Comparison of ENCODE assay signal across 21 cellular contexts in the genomic region with DNA sequence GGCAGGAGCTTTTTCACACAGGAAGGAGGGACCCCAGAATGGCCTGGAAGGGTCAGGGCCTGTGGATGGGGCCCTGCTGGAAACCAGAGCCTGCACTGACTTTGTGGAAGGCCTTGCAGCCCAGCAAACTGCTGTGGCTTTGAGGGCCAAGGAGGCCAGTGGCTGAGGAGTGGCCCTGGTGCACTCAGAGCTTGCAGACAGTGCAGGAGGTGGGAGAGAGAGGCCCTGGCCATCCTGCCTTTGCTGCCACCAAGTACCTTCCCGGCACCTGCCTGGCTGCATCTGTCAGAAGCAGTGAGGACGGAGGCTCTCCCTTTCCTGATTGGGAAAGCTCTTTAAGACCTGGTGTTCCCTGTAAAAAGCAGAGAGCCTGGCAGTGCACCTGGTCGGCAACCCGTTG. TPM values are rescaled to one million over a fixed set of nuclear protein-coding genes. Genes with fewer than 3 reads are reported as not detected.
DNase-seq lines count a peak whose midpoint lies in the region; ATAC-seq and TF ChIP-seq lines count a peak whose summit lies in the region.
"Had no signal": no experiment of that assay in that cellular context is flagged by ENCODE, and none has a peak within 500 bp of the region (broad histone marks: within the 10 kb centered on the region; RNA-seq: fewer than 3 reads in every experiment).

No MANE protein-coding gene starts in this region.

- H3K27me3 ChIP-seq in CD8-positive, alpha-beta memory T cell (ENCODE audit: insufficient read depth, low read length, poor library complexity, severe bottlenecking) = no peaks in the 10 kb centered on the region
- H3K27me3 ChIP-seq: dorsolateral prefrontal cortex, suprapubic skin had no signal

- H3K4me1 ChIP-seq in CD8-positive, alpha-beta memory T cell (ENCODE audit: insufficient read depth, low read length) = peaks cover 98% of the 10 kb centered on the region
- no peaks in the 10 kb centered on the region for H3K4me1 ChIP-seq in mucosa of descending colon (ENCODE audit: low read depth)

- H3K9me3 ChIP-seq in CD8-positive, alpha-beta memory T cell (ENCODE audit: low read length) = no peaks in the 10 kb centered on the region
- H3K9me3 ChIP-seq in mucosa of descending colon = no peaks in the 10 kb centered on the region
- H3K9me3 ChIP-seq: suprapubic skin had no signal

- H3K4me3 ChIP-seq in CD8-positive, alpha-beta memory T cell (ENCODE audit: low read length) = no peak overlapping the region
- H3K4me3 ChIP-seq in mucosa of descending colon = no peak overlapping the region
- H3K4me3 ChIP-seq: dorsolateral prefrontal cortex, suprapubic skin had no signal

- CTCF ChIA-PET in CD8-positive, alpha-beta memory T cell (lab: Charles Lee) = interaction anchor here (1.1 to 1.9 kb wide), 4 partner anchors 12 to 28 kb away, joined by 3 to 4 read pairs (median 4); no protein-coding TSS in a partner anchor

- DNase-seq in NCI-H2081 (lab: John Stamatoyannopoulos, UW) = peak; percentile 60 to 79
- no peak for DNase-seq in NCI-H2081 treated with DMSO at 0.1 percent for 48 hours (lab: John Stamatoyannopoulos, UW)
- peak in 1 of 5 donors; percentile 22 for DNase-seq in CD8-positive, alpha-beta memory T cell
- peak; percentile 43 for DNase-seq in activated CD8-positive, alpha-beta memory T cell treated with anti-CD3 and anti-CD28 coated beads, Interleukin-2, amount 50 U/mL, for 48 hours
- peak in 2 of 3 donors; percentile 16 to 33 for DNase-seq in mucosa of descending colon
- no peak for DNase-seq in GM13976 (ENCODE audit: low spot score)
- DNase-seq: H7; NCI-H1092; PC-3; stimulated activated CD4-positive, alpha-beta T cell treated with anti-CD3 and anti-CD28 coated beads, Interleukin-12 subunit alpha, Interleukin-12 subunit beta, amount 100 ng/mL, for 4 hours had no signal

- TF ChIP-seq CTCF in mucosa of descending colon (IDR thresholded peaks at IDR 0.05) = no peak
- no peak for TF ChIP-seq CTCF in GM13976 (IDR thresholded peaks at IDR 0.05; ENCODE audit: borderline replicate concordance, control extremely low read depth, extremely low read depth, insufficient read depth, missing control alignments)

- no peaks in the 10 kb centered on the region for H3K9me3 Mint-ChIP-seq in CD8-positive, alpha-beta memory T cell
- H3K9me3 Mint-ChIP-seq: IgD-negative memory B cell had no signal

- H3K4me1 Mint-ChIP-seq in CD8-positive, alpha-beta memory T cell = peaks cover 87 to 95% (median 93%) of the 10 kb centered on the region in 3 donors

- POLR2A ChIA-PET in CD8-positive, alpha-beta memory T cell (lab: Charles Lee) = interaction anchor here (0.7 to 8.0 kb wide), 2 partner anchors 14 to 70 kb away, joined by 3 to 97 read pairs; no protein-coding TSS in a partner anchor

- peak overlapping the region; percentile 42 to 91 (median 71) for H3K4me3 Mint-ChIP-seq in CD8-positive, alpha-beta memory T cell
- H3K4me3 Mint-ChIP-seq: brain had no signal

- H3K36me3 ChIP-seq in CD8-positive, alpha-beta memory T cell (ENCODE audit: insufficient read depth, low read length) = peaks cover 6% of the 10 kb centered on the region
- H3K36me3 ChIP-seq in mucosa of descending colon (ENCODE audit: low read depth) = no peaks in the 10 kb centered on the region
- H3K36me3 ChIP-seq: suprapubic skin had no signal

- in situ Hi-C loops in GM13976 (cut with MboI; ENCODE audit: low sequenced_read_pairs, unreplicated experiment) = no loop called here

- ATAC-seq in mucosa of descending colon = no peak
- no peak for ATAC-seq in activated CD4-positive, CD25-positive, alpha-beta regulatory T cell treated with anti-CD3 and anti-CD28 coated beads, Interleukin-2, amount 50 U/mL, for 24 hours
- no peak for ATAC-seq in HG02973 (IDR thresholded peaks at IDR 0.05; ENCODE audit: unreplicated experiment)
- ATAC-seq: PC-3, SK-N-SH treated with all-trans-retinoic acid at 6 μM for 48 hours had no signal

- no peaks in the 10 kb centered on the region for H3K27me3 Mint-ChIP-seq in CD8-positive, alpha-beta memory T cell
- H3K27me3 Mint-ChIP-seq: IgD-negative memory B cell had no signal

- intact Hi-C loops in mucosa of descending colon (cut with DNase I, micrococcal nuclease) = no loop called here

- H3K36me3 Mint-ChIP-seq in CD8-positive, alpha-beta memory T cell = peaks cover 5 to 68% (median 18%) of the 10 kb centered on the region in 3 donors
- H3K36me3 Mint-ChIP-seq: brain had no signal

- H3K27ac ChIP-seq in CD8-positive, alpha-beta memory T cell (ENCODE audit: low read depth, low read length) = no peak overlapping the region
- H3K27ac ChIP-seq: 22Rv1, C4-2B, dorsolateral prefrontal cortex, suprapubic skin had no signal

- H3K27ac Mint-ChIP-seq in CD8-positive, alpha-beta memory T cell = peak overlapping the region; percentile 77 to 96 (median 90)

RNA-seq across cellular contexts. Expression of a gene that starts 6.4 kb away (rescaled TPM):
- 100 to 1,000 TPM; 123 to 127 TPM for total RNA-seq in CD8-positive, alpha-beta memory T cell
- polyA plus RNA-seq in CD8-positive, alpha-beta memory T cell = 83.1 TPM
- total RNA-seq in mucosa of descending colon = 1 to 10 TPM; 4.4 to 8.2 (median 6.3) TPM
- total RNA-seq: kidney epithelial cell, NCI-H460, PC-3 had no signal

Comparison
In these comparisons a context has a peak if more than half of its experiments do, and no peak if none do; other contexts are left out.
1. DNase-seq: peak in NCI-H2081 (2 of 2), activated CD8-positive, alpha-beta memory T cell treated with anti-CD3 and anti-CD28 coated beads, Interleukin-2, amount 50 U/mL, for 48 hours (single experiment) and mucosa of descending colon (2 of 3); none in NCI-H2081 treated with DMSO at 0.1 percent for 48 hours (single experiment) and GM13976 (single experiment).
2. RNA of a gene that starts 6.4 kb away (total RNA-seq): 123 to 127 TPM in CD8-positive, alpha-beta memory T cell; 4.4 to 8.2 TPM in mucosa of descending colon; every median in the first group is over 10 times any median in the second.